In the genomic region with DNA sequence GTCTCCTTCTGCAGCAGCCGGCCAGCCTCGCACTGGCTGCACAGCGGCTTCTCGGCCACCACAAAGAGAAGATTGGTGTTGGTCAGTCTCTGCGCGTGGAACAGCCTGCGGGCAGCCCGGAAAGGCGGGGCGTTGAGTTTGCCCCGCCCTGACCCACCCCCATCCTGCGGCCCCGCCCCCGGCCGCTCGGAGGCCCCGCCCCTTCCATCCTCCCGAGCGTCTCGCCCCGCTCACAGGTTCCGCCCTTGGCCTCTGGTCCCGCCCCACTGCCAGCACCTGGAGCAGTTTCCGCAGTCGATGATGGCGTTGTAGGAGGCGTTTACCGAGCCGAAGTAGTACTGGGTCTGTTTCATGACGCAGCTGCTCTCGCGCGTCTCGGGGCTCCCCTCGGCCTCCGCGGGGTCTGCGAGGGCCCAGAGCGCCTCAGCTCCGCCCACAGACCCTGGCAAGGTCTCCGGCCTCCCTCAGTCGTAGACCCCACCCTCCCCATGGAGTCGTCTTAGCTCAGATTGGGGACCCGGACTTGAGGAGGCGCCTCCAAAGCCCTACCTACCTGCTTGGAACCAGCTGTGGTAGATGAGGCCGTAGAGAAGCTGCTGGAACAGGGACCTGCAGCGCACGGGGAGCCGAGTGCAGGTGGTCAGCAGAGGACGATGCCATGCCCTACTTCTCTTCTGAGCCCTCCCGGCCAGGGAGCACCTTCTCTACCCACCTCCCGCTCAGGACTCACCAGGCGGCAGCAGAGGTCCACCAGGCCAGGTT, we compare ENCODE assay signal across 8 cellular contexts. TPM values are rescaled to one million over a fixed set of nuclear protein-coding genes. Genes with fewer than 3 reads are reported as not detected.
DNase-seq lines count a peak whose midpoint lies in the region; ATAC-seq lines count a peak whose summit lies in the region.

No MANE protein-coding gene starts in this region.

- intact Hi-C loops in sciatic nerve (cut with DNase I), result no loop called here

- H3K9me3 ChIP-seq in CD4-positive, CD25-positive, alpha-beta regulatory T cell (ENCODE audit: control insufficient read depth in 2 of 2, low read length in 2 of 2), result no peaks in the 10 kb centered on the region
- no peaks in the 10 kb centered on the region for H3K9me3 ChIP-seq in T-helper 17 cell (ENCODE audit: control insufficient read depth, low read length, poor library complexity, severe bottlenecking)

- H3K36me3 ChIP-seq in CD4-positive, CD25-positive, alpha-beta regulatory T cell (ENCODE audit: control insufficient read depth, insufficient read depth, low read length), result no peaks in the 10 kb centered on the region

- peak overlapping the region; percentile 77 for H3K4me3 ChIP-seq in CD4-positive, CD25-positive, alpha-beta regulatory T cell (ENCODE audit: low read depth, low read length)

- ATAC-seq in CD4-positive, CD25-positive, alpha-beta regulatory T cell (ENCODE audit: low read depth in 2 of 2), result peak; percentile 97 to 98
- ATAC-seq in GM19467 (IDR thresholded peaks at IDR 0.05; ENCODE audit: unreplicated experiment) (peak; percentile 86), T-helper 17 cell (peak; percentile 97), sciatic nerve (peak; percentile 87)

- H3K27me3 Mint-ChIP-seq in CD4-positive, CD25-positive, alpha-beta regulatory T cell, result no peaks in the 10 kb centered on the region
- no peaks in the 10 kb centered on the region for H3K27me3 Mint-ChIP-seq in T-helper 17 cell

- peak overlapping the region; percentile 91 to 98 (median 94) for H3K4me3 Mint-ChIP-seq in CD4-positive, CD25-positive, alpha-beta regulatory T cell
- H3K4me3 Mint-ChIP-seq in T-helper 17 cell, result peak overlapping the region; percentile 92

- peak overlapping the region; percentile 85 for H3K27ac ChIP-seq in CD4-positive, CD25-positive, alpha-beta regulatory T cell (ENCODE audit: insufficient read depth, low read length, poor library complexity, severe bottlenecking)

- no peaks in the 10 kb centered on the region for H3K36me3 Mint-ChIP-seq in CD4-positive, CD25-positive, alpha-beta regulatory T cell
- H3K36me3 Mint-ChIP-seq in T-helper 17 cell (ENCODE audit: low read depth), result no peaks in the 10 kb centered on the region

- H3K27me3 ChIP-seq in CD4-positive, CD25-positive, alpha-beta regulatory T cell (ENCODE audit: control insufficient read depth, insufficient read depth, low read length), result no peaks in the 10 kb centered on the region

- H3K9me3 Mint-ChIP-seq in CD4-positive, CD25-positive, alpha-beta regulatory T cell, result no peaks in the 10 kb centered on the region

- peak overlapping the region; percentile 60 to 98 (median 97) for H3K27ac Mint-ChIP-seq in CD4-positive, CD25-positive, alpha-beta regulatory T cell
- peak overlapping the region; percentile 95 for H3K27ac Mint-ChIP-seq in T-helper 17 cell

- peaks cover 0 to 44% (median 5%) of the 10 kb centered on the region in 4 donors for H3K4me1 Mint-ChIP-seq in CD4-positive, CD25-positive, alpha-beta regulatory T cell
- H3K4me1 Mint-ChIP-seq in T-helper 17 cell, result peaks cover 14% of the 10 kb centered on the region

- H3K4me1 ChIP-seq in CD4-positive, CD25-positive, alpha-beta regulatory T cell (ENCODE audit: control insufficient read depth, insufficient read depth, low read length, poor library complexity, severe bottlenecking), result peaks cover 34% of the 10 kb centered on the region

- peak; percentile 95 to 96 (median 95) for DNase-seq in CD4-positive, CD25-positive, alpha-beta regulatory T cell
- peak; percentile 54 for DNase-seq in HPDE6-E6E7 (ENCODE audit: extremely low spot score)
- DNase-seq in T-helper 17 cell, result peak; percentile 86 to 94 (median 93)
- peak in 44 of 56 donors; percentile 13 to 91 (median 48) for DNase-seq in amygdala (lab: John Stamatoyannopoulos, UW)
- peak; percentile 91 for DNase-seq in hepatic stellate cell (ENCODE audit: low spot score)
- peak; percentile 92 for DNase-seq in sciatic nerve (ENCODE audit: low spot score)
- no peak for DNase-seq in NCI-H1694 (lab: John Stamatoyannopoulos, UW)

RNA-seq across cellular contexts. Expression of gene TMEM115, which starts 5.9 kb away (rescaled TPM):
- total RNA-seq in CD4-positive, CD25-positive, alpha-beta regulatory T cell, result 18.3 TPM
- 10 to 100 TPM; 33.5 to 38.6 (median 36.5) TPM for polyA plus RNA-seq in CD4-positive, CD25-positive, alpha-beta regulatory T cell
- total RNA-seq in T-helper 17 cell (10 to 100 TPM; 16.7 to 17.4 TPM), sciatic nerve (29.6 TPM)

RNA-seq across cellular contexts. Expression of gene CYB561D2, which starts 14.6 kb away (rescaled TPM):
- total RNA-seq in CD4-positive, CD25-positive, alpha-beta regulatory T cell, result 28.5 TPM
- 10 to 100 TPM; 66.3 to 92.2 (median 79.2) TPM for polyA plus RNA-seq in CD4-positive, CD25-positive, alpha-beta regulatory T cell
- total RNA-seq in T-helper 17 cell (10 to 100 TPM; 20.8 to 27.2 TPM), sciatic nerve (10.1 TPM)

RNA-seq across cellular contexts. Expression of gene NPRL2, which starts 14.7 kb away (rescaled TPM):
- total RNA-seq in CD4-positive, CD25-positive, alpha-beta regulatory T cell, result 30.1 TPM
- polyA plus RNA-seq in CD4-positive, CD25-positive, alpha-beta regulatory T cell, result 10 to 100 TPM; 43.0 to 51.8 (median 49.6) TPM
- total RNA-seq in T-helper 17 cell (10 to 100 TPM; 27.5 to 29.1 TPM), sciatic nerve (20.6 TPM)

RNA-seq across cellular contexts. Expression of gene ZMYND10, which starts 19.7 kb away (rescaled TPM):
- total RNA-seq in CD4-positive, CD25-positive, alpha-beta regulatory T cell, result 1.6 TPM
- polyA plus RNA-seq in CD4-positive, CD25-positive, alpha-beta regulatory T cell, result under 1 TPM in 1 of 4 donors, not detected in 3; 0.09 TPM
- total RNA-seq in T-helper 17 cell (1 to 10 TPM; 1.1 to 1.3 TPM), sciatic nerve (1.9 TPM)

RNA-seq across cellular contexts. Expression of gene RASSF1, which starts 24.6 kb away (rescaled TPM):
- 76.0 TPM for total RNA-seq in CD4-positive, CD25-positive, alpha-beta regulatory T cell
- 10 to 100 TPM; 48.4 to 67.4 (median 54.7) TPM for polyA plus RNA-seq in CD4-positive, CD25-positive, alpha-beta regulatory T cell
- total RNA-seq in T-helper 17 cell (100 to 1,000 TPM in 1 of 2 donors, 10 to 100 TPM in 1; 83.5 to 105 TPM), sciatic nerve (51.0 TPM)
